Comparison of ENCODE assay signal across 29 cellular contexts in genomic region chr20:11323821-11324220, GRCh38.
"Had no signal": no experiment of that assay in that cellular context is flagged by ENCODE, and none has a peak within 500 bp of the region (broad histone marks: within the 10 kb centered on the region; RNA-seq: fewer than 3 reads in every experiment).

No MANE protein-coding gene starts in this region.

- H3K27ac Mint-ChIP-seq: activated CD4-positive, alpha-beta T cell treated with anti-CD3 and anti-CD28 coated beads, Interleukin-2, amount 10 ng/mL, durations not matched to agents 24 days and 14 days; activated CD8-positive, alpha-beta T cell treated with anti-CD3 and anti-CD28 coated beads, Interleukin-2, amount 10 ng/mL, durations not matched to agents 7 days and 5 days; activated naive CD4-positive, alpha-beta T cell treated with anti-CD3 and anti-CD28 coated beads, Interleukin-2, amount 50 U/mL, for 24 hours; activated naive CD8-positive, alpha-beta T cell treated with anti-CD3 and anti-CD28 coated beads, Interleukin-2, amount 10 ng/mL, durations not matched to agents 7 days and 5 days; activated T-cell treated with anti-CD3 and anti-CD28 coated beads, Interleukin-2, amount 50 U/mL, for 24 hours; activated T-helper 2 cell treated with anti-CD3 and anti-CD28 coated beads, Interferon-gamma antibody, Interleukin-2, Interleukin-4, amounts not matched to agents 10 μg/mL and 5 μg/mL and 100 μg/mL, durations not matched to agents 14 hours and 24 hours and 36 hours; brain had no signal

- H3K4me3 Mint-ChIP-seq: activated CD4-positive, alpha-beta T cell treated with anti-CD3 and anti-CD28 coated beads, Interleukin-2, amount 10 ng/mL, durations not matched to agents 24 days and 14 days; activated CD8-positive, alpha-beta T cell treated with anti-CD3 and anti-CD28 coated beads, Interleukin-2, amount 10 ng/mL, durations not matched to agents 7 days and 5 days; activated naive CD4-positive, alpha-beta T cell treated with anti-CD3 and anti-CD28 coated beads, Interleukin-2, amount 50 U/mL, for 24 hours; activated naive CD8-positive, alpha-beta T cell treated with anti-CD3 and anti-CD28 coated beads, Interleukin-2, amount 10 ng/mL, durations not matched to agents 7 days and 5 days; activated T-cell treated with anti-CD3 and anti-CD28 coated beads, Interleukin-2, amount 50 U/mL, for 24 hours; brain had no signal

- H3K4me1 Mint-ChIP-seq: activated CD4-positive, alpha-beta T cell treated with anti-CD3 and anti-CD28 coated beads, Interleukin-2, amount 10 ng/mL, durations not matched to agents 24 days and 14 days; activated naive CD4-positive, alpha-beta T cell treated with anti-CD3 and anti-CD28 coated beads, Interleukin-2, amount 50 U/mL, for 24 hours; activated naive CD8-positive, alpha-beta T cell treated with anti-CD3 and anti-CD28 coated beads, Interleukin-2, amount 10 ng/mL, durations not matched to agents 7 days and 5 days; brain had no signal

- H3K4me3 ChIP-seq: adrenal gland, MG63, SJCRH30, SK-N-MC had no signal

- H3K36me3 Mint-ChIP-seq: activated naive CD4-positive, alpha-beta T cell treated with anti-CD3 and anti-CD28 coated beads, Interleukin-2, amount 50 U/mL, for 24 hours; activated naive CD8-positive, alpha-beta T cell treated with anti-CD3 and anti-CD28 coated beads, Interleukin-2, amount 10 ng/mL, durations not matched to agents 7 days and 5 days; brain had no signal

- DNase-seq: activated CD4-positive, alpha-beta T cell treated with anti-CD3 and anti-CD28 coated beads, Interleukin-2, amount 10 ng/mL, durations not matched to agents 24 days and 14 days; activated CD4-positive, alpha-beta T cell treated with anti-CD3 and anti-CD28 coated beads, Interleukin-2, amount 50 U/mL, for 4 hours; activated CD8-positive, alpha-beta T cell treated with anti-CD3 and anti-CD28 coated beads, Interleukin-2, amount 10 ng/mL, durations not matched to agents 7 days and 5 days; activated gamma-delta T cell; activated naive CD4-positive, alpha-beta T cell treated with Interleukin-2 at 50 U/mL for 16 hours; activated naive CD8-positive, alpha-beta T cell treated with anti-CD3 and anti-CD28 coated beads, Interleukin-2, amount 10 ng/mL, durations not matched to agents 7 days and 5 days; activated T-cell treated with anti-CD3 and anti-CD28 coated beads, Interleukin-2, amount 50 U/mL, for 24 hours; adrenal gland; anterior cingulate cortex; central memory CD4-positive, alpha-beta T cell; Kasumi-1; MG63; NCI-H1048; NCI-H1105 treated with DMSO at 0.1 percent for 48 hours; NCI-H1436; NCI-H1694; NCI-H1930; NCI-H2081 treated with DMSO at 0.1 percent for 48 hours; NCI-H226; NCI-H446 treated with DMSO at 0.1 percent for 48 hours; NCI-H524 treated with DMSO at 0.1 percent for 48 hours; SHP77; SJCRH30; T1000 had no signal

- ATAC-seq: activated CD8-positive, alpha-beta T cell treated with anti-CD3 and anti-CD28 coated beads, Interleukin-2, amount 10 ng/mL, durations not matched to agents 7 days and 5 days; Panc1 had no signal

- H3K27me3 Mint-ChIP-seq: activated CD4-positive, alpha-beta T cell treated with anti-CD3 and anti-CD28 coated beads, Interleukin-2, amount 10 ng/mL, durations not matched to agents 24 days and 14 days; activated naive CD4-positive, alpha-beta T cell treated with anti-CD3 and anti-CD28 coated beads, Interleukin-2, amount 50 U/mL, for 24 hours; activated naive CD8-positive, alpha-beta T cell treated with anti-CD3 and anti-CD28 coated beads, Interleukin-2, amount 10 ng/mL, durations not matched to agents 7 days and 5 days; activated T-cell treated with anti-CD3 and anti-CD28 coated beads, Interleukin-2, amount 50 U/mL, for 24 hours had no signal
